In the genomic region with DNA sequence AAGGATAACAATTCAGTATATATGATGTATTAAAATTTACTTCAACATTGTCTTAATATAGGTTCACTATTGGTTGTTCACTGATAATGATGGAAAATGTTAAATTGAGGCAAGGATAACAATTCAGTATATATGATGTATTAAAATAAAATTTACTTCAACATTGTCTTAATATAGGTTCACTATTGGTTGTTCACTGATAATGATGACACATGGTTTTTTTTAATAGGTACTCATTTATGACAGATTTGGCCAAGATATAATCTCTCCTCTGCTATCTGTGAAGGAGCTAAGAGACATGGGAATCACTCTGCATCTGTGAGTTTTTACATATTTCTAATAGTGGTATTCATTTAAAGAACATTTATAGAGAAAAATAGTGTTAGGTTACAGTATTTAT, we compare ENCODE assay signal across 22 cellular contexts. TPM values are rescaled to one million over a fixed set of nuclear protein-coding genes. Genes with fewer than 3 reads are reported as not detected.
DNase-seq lines count a peak whose midpoint lies in the region; ATAC-seq, FAIRE-seq and TF ChIP-seq lines count a peak whose summit lies in the region.
"Had no signal": no experiment of that assay in that cellular context is flagged by ENCODE, and none has a peak within 500 bp of the region (broad histone marks: within the 10 kb centered on the region; RNA-seq: fewer than 3 reads in every experiment).

No MANE protein-coding gene starts in this region.

- TF ChIP-seq EP300 in HepG2 (IDR thresholded peaks at IDR 0.05; ENCODE audit: low read depth in 2 of 2, low read length in 2 of 2): no peak
- TF ChIP-seq EP300 in HepG2 (CRISPR knock-in tag; IDR thresholded peaks at IDR 0.05; ENCODE audit: borderline replicate concordance): no peak
- TF ChIP-seq EP300 in K562 (IDR thresholded peaks at IDR 0.05; ENCODE audit: low read length): no peak

- H3K9me3 ChIP-seq in HepG2 (ENCODE audit: low read length) (no peaks in the 10 kb centered on the region), right lobe of liver (no peaks in the 10 kb centered on the region), K562 (replicated peaks; ENCODE audit: control insufficient read depth, insufficient read depth, low read depth, low read length) (no peaks in the 10 kb centered on the region; the same call in 1 of the 2 replicates)
- H3K9me3 ChIP-seq: BLaER1 treated with 17β-estradiol and CSF1 and Interleukin-3, amounts not matched to agents 10 nM and 100 nM; Caco-2 had no signal

- no peak overlapping the region for H3K4me3 Mint-ChIP-seq in mesothelial cell of epicardium
- H3K4me3 Mint-ChIP-seq: B cell; CD4-positive, alpha-beta T cell; CD8-positive, alpha-beta T cell had no signal

- H3K36me3 Mint-ChIP-seq in mesothelial cell of epicardium: peaks cover 9% of the 10 kb centered on the region

- H3K36me3 ChIP-seq in HepG2 (replicated peaks in 1 of 2; ENCODE audit: control insufficient read depth in 1 of 2, insufficient read depth in 2 of 2, low read length in 2 of 2) (peaks cover 20 to 48% of the 10 kb centered on the region in 2 experiments), right lobe of liver (peaks cover 0 to 27% (median 5%) of the 10 kb centered on the region in 4 donors), K562 (ENCODE audit: control insufficient read depth, insufficient read depth, low read length) (peaks cover 49% of the 10 kb centered on the region)

- H3K9ac ChIP-seq in HepG2 (ENCODE audit: insufficient read depth, low read depth, low read length): no peak overlapping the region
- no peak overlapping the region for H3K9ac ChIP-seq in K562 (ENCODE audit: insufficient read depth in 1 of 2, low read depth in 2 of 2, low read length in 2 of 2)
- H3K9ac ChIP-seq: BLaER1 treated with 17β-estradiol and CSF1 and Interleukin-3, amounts not matched to agents 10 nM and 100 nM had no signal

- no peak overlapping the region for H3K27ac Mint-ChIP-seq in mesothelial cell of epicardium
- H3K27ac Mint-ChIP-seq: B cell; CD4-positive, alpha-beta T cell; CD8-positive, alpha-beta T cell had no signal

- TF ChIP-seq POLR2A in HepG2 (IDR thresholded peaks at IDR 0.05; ENCODE audit: insufficient read depth in 1 of 2, low read depth in 2 of 2, low read length in 2 of 2) (no peak), right lobe of liver (IDR thresholded peaks at IDR 0.05) (no peak), K562 (conservative IDR thresholded peaks at IDR 0.05) (no peak)

- CTCF ChIA-PET in HepG2 (lab: Yijun Ruan, JAX; ENCODE audit: low intra/inter-chr PET ratio, low total read pairs) (no interaction called here), K562 (lab: Yijun Ruan, JAX; ENCODE audit: low intra/inter-chr PET ratio) (no interaction called here)

- H2AFZ ChIP-seq in HepG2 (ENCODE audit: low read length) (no peak overlapping the region), K562 (ENCODE audit: low read depth, low read length) (no peak overlapping the region)

- POLR2A ChIA-PET in HepG2 (lab: Yijun Ruan, JAX) (interaction anchor here (3.6 kb wide), 1 partner anchor 8 kb away, joined by 17 read pairs; a partner anchor contains a TSS), K562 (lab: Yijun Ruan, JAX) (interaction anchor here (0.8 to 1.4 kb wide), 2 partner anchors 8 to 9 kb away, joined by 3 read pairs; a partner anchor contains a TSS)

- TF ChIP-seq CTCF in HepG2 (CRISPR knock-in tag; IDR thresholded peaks at IDR 0.05) (no peak), right lobe of liver (IDR thresholded peaks at IDR 0.05) (no peak), K562 (IDR thresholded peaks at IDR 0.05 in 2 of 3, conservative IDR thresholded peaks at IDR 0.05 in 1 of 3; ENCODE audit: insufficient read depth in 2 of 3, low read depth in 1 of 3, low read length in 3 of 3) (no peak), mesothelial cell of epicardium (IDR thresholded peaks at IDR 0.05; ENCODE audit: unreplicated experiment) (no peak)

- DNase-seq in HepG2 (ENCODE audit: low spot score) (no peak), right lobe of liver (no peak), K562 (ENCODE audit: extremely low read depth in 1 of 4, low spot score in 3 of 4) (no peak), midbrain (lab: John Stamatoyannopoulos, UW) (no peak), mesothelial cell of epicardium (ENCODE audit: low spot score in 2 of 2, unreplicated experiment in 2 of 2) (no peak)
- DNase-seq: AML-193; Caco-2; Calu3; CD4-positive, alpha-beta T cell; CD8-positive, alpha-beta T cell; DMS79 treated with DMSO at 0.1 percent for 48 hours; GDM1 had no signal

- H3K27me3 Mint-ChIP-seq in mesothelial cell of epicardium (ENCODE audit: low read depth): no peaks in the 10 kb centered on the region
- H3K27me3 Mint-ChIP-seq: B cell; CD4-positive, alpha-beta T cell had no signal

- H3K4me1 Mint-ChIP-seq in mesothelial cell of epicardium: peaks cover 6% of the 10 kb centered on the region

- H3K4me2 ChIP-seq in HepG2 (ENCODE audit: low read depth, low read length): no peak overlapping the region
- H3K4me2 ChIP-seq in K562 (ENCODE audit: insufficient read depth, low read length): no peak overlapping the region
- H3K4me2 ChIP-seq: BLaER1 treated with 17β-estradiol and CSF1 and Interleukin-3, amounts not matched to agents 10 nM and 100 nM had no signal

- in situ Hi-C loops in HepG2 (cut with HindIII; ENCODE audit: extremely low pct_ligation_motif_present, low pct_unique_long_range_greater_than_20kb) (no loop called here), K562 (cut with MboI) (no loop called here)

- H3K27ac ChIP-seq in HepG2 (ENCODE audit: extremely low read length, insufficient read depth, low read length): no peak overlapping the region
- no peak overlapping the region for H3K27ac ChIP-seq in right lobe of liver
- no peak overlapping the region for H3K27ac ChIP-seq in K562 (ENCODE audit: extremely low read depth, low read depth, low read length)
- H3K27ac ChIP-seq: 22Rv1; BLaER1 treated with 17β-estradiol and CSF1 and Interleukin-3, amounts not matched to agents 10 nM and 100 nM; C4-2B had no signal

- peaks cover 35% of the 10 kb centered on the region for H3K4me1 ChIP-seq in HepG2 (ENCODE audit: insufficient read depth, low read length)
- H3K4me1 ChIP-seq in right lobe of liver: no peaks in the 10 kb centered on the region
- no peaks in the 10 kb centered on the region for H3K4me1 ChIP-seq in K562 (replicated peaks in 1 of 2; ENCODE audit: control insufficient read depth in 2 of 2, insufficient read depth in 2 of 2, low read length in 2 of 2)

- intact Hi-C loops in HepG2 (cut with micrococcal nuclease; ENCODE audit: unreplicated experiment) (no loop called here), right lobe of liver (cut with DNase I) (no loop called here), K562 (cut with micrococcal nuclease) (no loop called here)

- no peak for ATAC-seq in HepG2
- no peak for ATAC-seq in right lobe of liver
- no peak for ATAC-seq in K562
- ATAC-seq in HG02571 (IDR thresholded peaks at IDR 0.05; ENCODE audit: unreplicated experiment): no peak
- ATAC-seq: CD8-positive, alpha-beta T cell; GM12878 had no signal

- FAIRE-seq in HepG2 (lab: Jason Lieb, UNC) (no peak), G401.6 (lab: Jason Lieb, UNC) (peak; percentile 50), K562 (lab: Jason Lieb, UNC) (no peak)
- FAIRE-seq: D721Med, GM12878, GM12892, GM18507 had no signal

- no peaks in the 10 kb centered on the region for H3K9me1 ChIP-seq in K562 (ENCODE audit: control insufficient read depth, insufficient read depth, low read length)

- TF ChIP-seq RAD21 in HepG2 (CRISPR knock-in tag; IDR thresholded peaks at IDR 0.05) (no peak), K562 (CRISPR knock-in tag; conservative IDR thresholded peaks at IDR 0.05 in 1 of 2, IDR thresholded peaks at IDR 0.05 in 1 of 2) (no peak)

- BruUV-seq in HepG2 (replicated peaks; lab: Mats Ljungman, UMichigan) (no TSS peak), K562 (replicated peaks; lab: Mats Ljungman, UMichigan) (no TSS peak)

- H4K20me1 ChIP-seq in HepG2 (ENCODE audit: insufficient read depth, low read length): peaks cover 43% of the 10 kb centered on the region
- no peaks in the 10 kb centered on the region for H4K20me1 ChIP-seq in K562 (replicated peaks; ENCODE audit: control insufficient read depth, insufficient read depth, low read length)

- H3K79me2 ChIP-seq in HepG2 (ENCODE audit: insufficient read depth, low read length) (peaks cover 75% of the 10 kb centered on the region), K562 (ENCODE audit: control insufficient read depth, insufficient read depth, low read length) (peaks cover 57% of the 10 kb centered on the region)

- H3K27me3 ChIP-seq in HepG2 (ENCODE audit: control insufficient read depth in 1 of 2, insufficient read depth in 2 of 2, low read length in 2 of 2): no peaks in the 10 kb centered on the region
- no peaks in the 10 kb centered on the region for H3K27me3 ChIP-seq in right lobe of liver
- H3K27me3 ChIP-seq in K562 (ENCODE audit: control insufficient read depth in 2 of 2, insufficient read depth in 2 of 2, low read length in 2 of 2): no peaks in the 10 kb centered on the region
- H3K27me3 ChIP-seq: BLaER1 treated with 17β-estradiol and CSF1 and Interleukin-3, amounts not matched to agents 10 nM and 100 nM had no signal

- H3K4me3 ChIP-seq in HepG2 (replicated peaks in 1 of 3; ENCODE audit: insufficient read depth in 1 of 3, low read depth in 2 of 3, low read length in 3 of 3) (no peak overlapping the region), right lobe of liver (no peak overlapping the region), K562 (no peak overlapping the region)
- H3K4me3 ChIP-seq: BLaER1 treated with 17β-estradiol and CSF1 and Interleukin-3, amounts not matched to agents 10 nM and 100 nM; GM12878 had no signal

- no peaks in the 10 kb centered on the region for H3K9me3 Mint-ChIP-seq in mesothelial cell of epicardium
- H3K9me3 Mint-ChIP-seq: CD4-positive, alpha-beta T cell; CD8-positive, alpha-beta T cell had no signal

RNA-seq across cellular contexts. Expression of a gene that starts 8.1 kb away (rescaled TPM):
- total RNA-seq in HepG2 (2016; rRNA removed; fragmentation: Illumina TruSeq; extraction: Trizol): 256 and 318 TPM in 2 replicates
- 183 and 191 TPM in 2 replicates for total RNA-seq in HepG2 (2016; cell fraction: cytosol; rRNA removed; fragmentation: Illumina TruSeq; extraction: Trizol; ENCODE audit: low read depth)
- 264 and 346 TPM in 2 replicates for total RNA-seq in HepG2 (2016; cell fraction: insoluble cytoplasmic fraction; rRNA removed; fragmentation: Illumina TruSeq; extraction: Trizol)
- 220 and 248 TPM in 2 replicates for total RNA-seq in HepG2 (2016; cell fraction: membrane; rRNA removed; fragmentation: Illumina TruSeq; extraction: Trizol)
- 294 and 317 TPM in 2 replicates for total RNA-seq in HepG2 (2016; cell fraction: nucleus; rRNA removed; fragmentation: Illumina TruSeq; extraction: Trizol)
- 178 and 235 TPM in 2 replicates for polyA plus RNA-seq in HepG2 (2011; rRNA removed)
- polyA plus RNA-seq in HepG2 (2011; cell fraction: cytosol; rRNA removed): 51.8 and 79.2 TPM in 2 replicates
- polyA plus RNA-seq in HepG2 (2011; cell fraction: nucleus; rRNA removed): 111 and 127 TPM in 2 replicates
- 114 and 153 TPM in 2 replicates for polyA plus RNA-seq in HepG2 (2012)
- 135 and 148 TPM in 2 replicates for polyA plus RNA-seq in HepG2 (2016; cell fraction: cytosol; fragmentation: Illumina TruSeq; extraction: Trizol; ENCODE audit: low read depth)
- polyA plus RNA-seq in HepG2 (2016; cell fraction: insoluble cytoplasmic fraction; fragmentation: Illumina TruSeq; extraction: Trizol; ENCODE audit: low read depth): 293 and 325 TPM in 2 replicates
- 190 and 203 TPM in 2 replicates for polyA plus RNA-seq in HepG2 (2016; cell fraction: membrane; fragmentation: Illumina TruSeq; extraction: Trizol; ENCODE audit: low read depth)
- polyA plus RNA-seq in HepG2 (2016; cell fraction: nucleus; fragmentation: Illumina TruSeq; extraction: Trizol; ENCODE audit: insufficient read depth, low read depth): 291 and 292 TPM in 2 replicates
- 24.4 and 68.1 TPM in 2 replicates for polyA minus RNA-seq in HepG2 (2011; rRNA and poly(A)+ RNA removed; ENCODE audit: low replicate concordance)
- 92.9 and 94.7 TPM in 2 replicates for polyA minus RNA-seq in HepG2 (2011; cell fraction: cytosol; rRNA and poly(A)+ RNA removed)
- 849 and 949 TPM in 2 replicates for polyA minus RNA-seq in HepG2 (2011; cell fraction: nucleus; rRNA and poly(A)+ RNA removed)
- total RNA-seq in right lobe of liver: 10 to 100 TPM; 26.5 to 44.6 (median 34.8) TPM
- total RNA-seq in K562 (2011; cell fraction: chromatin; rRNA removed; ENCODE audit: low replicate concordance): 85.0 and 349 TPM in 2 replicates
- total RNA-seq in K562 (2011; cell fraction: nucleolus; rRNA removed): 36.5 and 54.1 TPM in 2 replicates
- total RNA-seq in K562 (2011; cell fraction: nucleoplasm; rRNA removed): 106 and 172 TPM in 2 replicates
- total RNA-seq in K562 (2014; rRNA removed): 46.7 and 49.6 TPM in 2 replicates
- total RNA-seq in K562 (2014; rRNA removed; fragmentation: Illumina TruSeq; extraction: Trizol): 94.2 and 96.0 TPM in 2 replicates
- total RNA-seq in K562 (2015; rRNA removed; fragmentation: Illumina TruSeq; extraction: Trizol): 64.0 and 75.2 TPM in 2 replicates
- total RNA-seq in K562 (2021): 54.6 and 56.9 TPM in 2 replicates
- polyA plus RNA-seq in K562 (2011; rRNA removed): 83.5 and 112 TPM in 2 replicates
- 17.1 and 34.0 TPM in 2 replicates for polyA plus RNA-seq in K562 (2011; cell fraction: cytosol; rRNA removed)
- 29.6 and 54.3 TPM in 2 replicates for polyA plus RNA-seq in K562 (2011; cell fraction: nucleus; rRNA removed)
- polyA plus RNA-seq in K562 (2012): 49.4 and 60.8 TPM in 2 replicates
- polyA plus RNA-seq in K562 (2014; fragmentation: Illumina TruSeq; extraction: Trizol): 54.0 and 60.1 TPM in 2 replicates
- 10 to 100 TPM; 75.8 to 86.8 TPM for polyA plus RNA-seq in K562 (2014; fragmentation: Nextera tagmentation; extraction: Ambion mirVana)
- 48.9 and 81.3 TPM in 2 replicates for polyA plus RNA-seq in K562 (2014; rRNA removed)
- polyA minus RNA-seq in K562 (2011; rRNA and poly(A)+ RNA removed): 148 and 150 TPM in 2 replicates
- 23.0 and 33.3 TPM in 2 replicates for polyA minus RNA-seq in K562 (2011; cell fraction: cytosol; rRNA and poly(A)+ RNA removed)
- 62.7 and 127 TPM in 2 replicates for polyA minus RNA-seq in K562 (2011; cell fraction: nucleus; rRNA and poly(A)+ RNA removed)
- total RNA-seq in mesothelial cell of epicardium: 94.6 to 103 TPM (median 99.4 TPM) in 3 replicates
